ENCODE assay signal across 8 cellular contexts in the genomic region with DNA sequence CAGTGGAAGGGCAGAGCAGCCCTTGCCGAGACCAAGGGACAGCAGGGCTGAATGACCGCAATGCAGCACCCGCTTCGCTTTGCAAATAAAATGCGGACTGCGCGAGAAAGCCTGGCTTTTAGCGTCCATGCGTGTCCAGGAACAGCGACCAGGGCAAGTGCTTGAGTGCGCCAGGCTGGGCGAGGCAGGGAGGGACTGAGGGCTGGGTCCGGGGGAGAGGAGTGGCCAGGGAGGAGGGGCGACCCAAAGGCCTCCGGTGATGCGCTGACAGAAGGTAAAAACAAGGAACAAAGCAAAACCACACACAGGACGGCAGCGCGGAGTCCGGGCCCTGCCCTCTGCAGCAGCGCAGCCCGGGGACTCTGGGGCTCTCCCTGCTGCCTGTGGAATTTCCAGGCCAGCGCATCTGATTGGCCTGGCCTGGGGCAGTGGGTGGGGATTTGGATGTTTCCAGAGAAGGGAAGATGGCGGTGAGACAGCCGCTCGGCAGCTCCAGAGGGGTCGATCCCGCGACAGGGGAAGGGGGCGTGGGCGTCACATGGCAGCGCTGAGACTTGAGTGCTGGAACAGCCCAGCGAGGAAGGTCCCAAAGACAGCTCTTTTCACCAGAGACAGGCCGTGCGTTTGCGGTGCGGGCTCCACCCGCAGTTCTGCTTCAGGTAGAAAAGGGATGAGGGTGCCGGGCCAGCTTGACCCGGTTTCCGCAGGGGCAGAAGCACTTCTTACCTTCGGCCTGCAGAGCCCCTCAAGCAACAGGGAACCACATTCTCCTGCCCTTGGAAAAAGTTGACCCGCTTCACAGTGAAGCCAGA. TPM values are rescaled to one million over a fixed set of nuclear protein-coding genes. Genes with fewer than 3 reads are reported as not detected.
DNase-seq lines count a peak whose midpoint lies in the region; ATAC-seq, FAIRE-seq and TF ChIP-seq lines count a peak whose summit lies in the region.

No MANE protein-coding gene starts in this region.

- FAIRE-seq in GM18507 (lab: Jason Lieb, UNC): peak; percentile 48

- H3K4me3 ChIP-seq in AG04450 (ENCODE audit: low read depth, low read length) (peak overlapping the region; percentile 80), stomach smooth muscle (ENCODE audit: low read length in 2 of 2) (peak overlapping the region; percentile 91 to 93)
- H3K4me3 ChIP-seq in naive thymus-derived CD4-positive, alpha-beta T cell (ENCODE audit: low read length): peak overlapping the region; percentile 62

- H3K36me3 ChIP-seq in naive thymus-derived CD4-positive, alpha-beta T cell (ENCODE audit: control insufficient read depth in 2 of 3, insufficient read depth in 3 of 3, low read length in 3 of 3): no peaks in the 10 kb centered on the region
- no peaks in the 10 kb centered on the region for H3K36me3 ChIP-seq in stomach smooth muscle (ENCODE audit: control insufficient read depth in 2 of 2, insufficient read depth in 2 of 2, low read length in 2 of 2)

- ATAC-seq in HG03108 (IDR thresholded peaks at IDR 0.05; ENCODE audit: unreplicated experiment): peak; percentile 74
- ATAC-seq in naive thymus-derived CD4-positive, alpha-beta T cell: peak; percentile 87

- no peak for TF ChIP-seq CTCF in AG04450 (IDR thresholded peaks at IDR 0.05; ENCODE audit: low read depth, low read length)

- peak overlapping the region; percentile 80 to 81 for H3K9ac ChIP-seq in stomach smooth muscle (ENCODE audit: low read length in 2 of 2)

- H3K9me3 Mint-ChIP-seq in naive thymus-derived CD4-positive, alpha-beta T cell: peaks cover 0 to 15% (median 2%) of the 10 kb centered on the region in 11 donors

- peak overlapping the region in 7 of 9 donors; percentile 46 to 80 (median 56) for H3K27ac Mint-ChIP-seq in naive thymus-derived CD4-positive, alpha-beta T cell

- no peaks in the 10 kb centered on the region for H3K4me1 ChIP-seq in naive thymus-derived CD4-positive, alpha-beta T cell (ENCODE audit: control insufficient read depth in 2 of 2, insufficient read depth in 2 of 2, low read length in 2 of 2)
- H3K4me1 ChIP-seq in stomach smooth muscle (ENCODE audit: control insufficient read depth, insufficient read depth, low read length): peaks cover 16% of the 10 kb centered on the region

- CTCF ChIA-PET in AG04450 (lab: Charles Lee): interaction anchor here (0.9 to 2.6 kb wide), 4 partner anchors 15 to 537 kb away, joined by 3 to 17 read pairs (median 4); no protein-coding TSS in a partner anchor
- CTCF ChIA-PET in naive thymus-derived CD4-positive, alpha-beta T cell (lab: Charles Lee): interaction anchor here (0.8 kb wide), 1 partner anchor 14 kb away, joined by 3 read pairs; no protein-coding TSS in a partner anchor

- peak; percentile 62 for DNase-seq in AG04450 (ENCODE audit: low read depth, low spot score)
- DNase-seq in GM18507 (ENCODE audit: extremely low spot score, insufficient read length, low read depth): peak; percentile 40
- DNase-seq in NCI-H526 (lab: John Stamatoyannopoulos, UW): peak; percentile 75 to 92
- peak; percentile 46 for DNase-seq in activated T-cell treated with anti-CD3 and anti-CD28 coated beads for 48 hours (ENCODE audit: low read depth)
- peak; percentile 77 for DNase-seq in fibroblast of peridontal ligament (ENCODE audit: extremely low read depth)
- peak in 7 of 9 donors; percentile 14 to 69 (median 18) for DNase-seq in naive thymus-derived CD4-positive, alpha-beta T cell

- peaks cover 7 to 26% (median 20%) of the 10 kb centered on the region in 7 donors for H3K4me1 Mint-ChIP-seq in naive thymus-derived CD4-positive, alpha-beta T cell

- H3K9me3 ChIP-seq in AG04450 (ENCODE audit: control insufficient read depth, insufficient read depth, low read length) (peaks cover 9% of the 10 kb centered on the region), stomach smooth muscle (ENCODE audit: control insufficient read depth in 2 of 2, low read length in 2 of 2) (peaks cover 0 to 3% of the 10 kb centered on the region in 2 donors)
- H3K9me3 ChIP-seq in naive thymus-derived CD4-positive, alpha-beta T cell (ENCODE audit: control insufficient read depth in 2 of 3, low read length in 3 of 3): no peaks in the 10 kb centered on the region

- intact Hi-C loops in naive thymus-derived CD4-positive, alpha-beta T cell (cut with micrococcal nuclease): no loop called here

- POLR2A ChIA-PET in AG04450 (lab: Yijun Ruan, JAX): no interaction called here
- POLR2A ChIA-PET in naive thymus-derived CD4-positive, alpha-beta T cell (lab: Charles Lee): no interaction called here

- no peaks in the 10 kb centered on the region for H3K36me3 Mint-ChIP-seq in naive thymus-derived CD4-positive, alpha-beta T cell

- H3K27me3 Mint-ChIP-seq in naive thymus-derived CD4-positive, alpha-beta T cell: peaks cover 7 to 28% (median 16%) of the 10 kb centered on the region in 5 donors

- H3K4me3 Mint-ChIP-seq in naive thymus-derived CD4-positive, alpha-beta T cell: peak overlapping the region; percentile 85 to 97 (median 89)

- H3K27me3 ChIP-seq in AG04450 (ENCODE audit: control insufficient read depth, insufficient read depth, low read length) (no peaks in the 10 kb centered on the region), stomach smooth muscle (ENCODE audit: control insufficient read depth in 1 of 2, insufficient read depth in 2 of 2, low read length in 2 of 2) (no peaks in the 10 kb centered on the region)
- H3K27me3 ChIP-seq in naive thymus-derived CD4-positive, alpha-beta T cell (ENCODE audit: control insufficient read depth in 2 of 2, insufficient read depth in 2 of 2, low read length in 2 of 2): no peaks in the 10 kb centered on the region

- peak overlapping the region; percentile 75 for H3K27ac ChIP-seq in AG04450 (ENCODE audit: low read depth, low read length)
- H3K27ac ChIP-seq in naive thymus-derived CD4-positive, alpha-beta T cell (ENCODE audit: low read depth, low read length): peak overlapping the region; percentile 11
- H3K27ac ChIP-seq in stomach smooth muscle (ENCODE audit: low read length): peak overlapping the region; percentile 55

RNA-seq across cellular contexts. Expression of a gene that starts 51.8 kb away (rescaled TPM):
- 257 and 375 TPM in 2 replicates for polyA plus RNA-seq in AG04450 (2011; rRNA removed)
- polyA minus RNA-seq in AG04450 (2011; rRNA and poly(A)+ RNA removed): 109 and 181 TPM in 2 replicates
- total RNA-seq in naive thymus-derived CD4-positive, alpha-beta T cell: 100 to 1,000 TPM in 3 of 5 experiments, 10 to 100 TPM in 2; 75.0 to 178 (median 127) TPM
- 100 to 1,000 TPM; 151 to 204 TPM for polyA plus RNA-seq in naive thymus-derived CD4-positive, alpha-beta T cell

Comparison
In these comparisons a context has a peak if more than half of its experiments do, and no peak if none do; other contexts are left out.
1. Peak in every context shown above with its lines: DNase-seq, ATAC-seq, H3K4me3 ChIP-seq and H3K27ac ChIP-seq.
2. DNase-seq: peak in every context shown above with its lines; median percentile 84 in NCI-H526; 77 in fibroblast of peridontal ligament; 62 in AG04450; 46 in activated T-cell treated with anti-CD3 and anti-CD28 coated beads for 48 hours; 40 in GM18507; 18 in naive thymus-derived CD4-positive, alpha-beta T cell.
3. H3K27ac ChIP-seq: peak in every context shown above with its lines; median percentile 75 in AG04450; 55 in stomach smooth muscle; 11 in naive thymus-derived CD4-positive, alpha-beta T cell.